8 cellular contexts compared by ENCODE assay signal in genomic region chr1:155091071-155092051, GRCh38. TPM values are rescaled to one million over a fixed set of nuclear protein-coding genes. Genes with fewer than 3 reads are reported as not detected.
A peak's percentile ranks its signal among the peaks of the same experiment; 100 is the strongest.
DNase-seq lines count a peak whose midpoint lies in the region; ATAC-seq and TF ChIP-seq lines count a peak whose summit lies in the region.

No MANE protein-coding gene starts in this region.

- H3K27ac ChIP-seq in duodenal mucosa (ENCODE audit: low read depth, low read length) = no peak overlapping the region

- no peaks in the 10 kb centered on the region for H3K36me3 Mint-ChIP-seq in HFFc6 (ENCODE audit: low read depth)
- no peaks in the 10 kb centered on the region for H3K36me3 Mint-ChIP-seq in activated CD4-positive, alpha-beta memory T cell treated with anti-CD3 and anti-CD28 coated beads, Interleukin-2, amount 10 ng/mL, durations not matched to agents 7 days and 5 days (ENCODE audit: low read depth)

- peaks cover 15% of the 10 kb centered on the region for H3K4me1 Mint-ChIP-seq in HFFc6 (ENCODE audit: low read depth)
- peaks cover 9% of the 10 kb centered on the region for H3K4me1 Mint-ChIP-seq in activated CD4-positive, alpha-beta memory T cell treated with anti-CD3 and anti-CD28 coated beads, Interleukin-2, amount 10 ng/mL, durations not matched to agents 7 days and 5 days

- H3K4me3 Mint-ChIP-seq in HFFc6 = no peak overlapping the region; the same call in 1 of the 2 replicates
- no peak overlapping the region for H3K4me3 Mint-ChIP-seq in activated CD4-positive, alpha-beta memory T cell treated with anti-CD3 and anti-CD28 coated beads, Interleukin-2, amount 10 ng/mL, durations not matched to agents 7 days and 5 days

- DNase-seq in BJ (ENCODE audit: low read depth) (no peak), HFFc6 (peak; percentile 21), NCI-H82 (lab: John Stamatoyannopoulos, UW) (peak; percentile 96), medulla oblongata (ENCODE audit: extremely low spot score) (peak; percentile 80)
- peak; percentile 81 for DNase-seq in activated CD4-positive, alpha-beta memory T cell treated with anti-CD3 and anti-CD28 coated beads, Interleukin-2, amount 10 ng/mL, durations not matched to agents 7 days and 5 days
- peak; percentile 79 for DNase-seq in stimulated activated CD8-positive, alpha-beta memory T cell treated with anti-CD3 and anti-CD28 coated beads, Interleukin-15, amount 100 ng/mL, for 24 hours (ENCODE audit: low read depth)

- H3K36me3 ChIP-seq in BJ (ENCODE audit: control insufficient read depth, insufficient read depth, low read length) (no peaks in the 10 kb centered on the region), duodenal mucosa (ENCODE audit: control insufficient read depth in 1 of 2, insufficient read depth in 2 of 2, low read length in 2 of 2) (no peaks in the 10 kb centered on the region)

- TF ChIP-seq CTCF in BJ (IDR thresholded peaks at IDR 0.05; ENCODE audit: insufficient read depth, low read depth, low read length) (peak; percentile 98), HFFc6 (IDR thresholded peaks at IDR 0.05) (peak; percentile 100)

- H3K9me3 ChIP-seq in duodenal mucosa (ENCODE audit: control insufficient read depth in 1 of 2, low read length in 2 of 2) = no peaks in the 10 kb centered on the region

- H3K9me3 Mint-ChIP-seq in HFFc6 = no peaks in the 10 kb centered on the region
- no peaks in the 10 kb centered on the region for H3K9me3 Mint-ChIP-seq in activated CD4-positive, alpha-beta memory T cell treated with anti-CD3 and anti-CD28 coated beads, Interleukin-2, amount 10 ng/mL, durations not matched to agents 7 days and 5 days

- H3K27me3 ChIP-seq in BJ (ENCODE audit: control insufficient read depth, insufficient read depth, low read length) (peaks cover 6% of the 10 kb centered on the region), duodenal mucosa (ENCODE audit: control insufficient read depth in 1 of 2, insufficient read depth in 2 of 2, low read length in 2 of 2) (no peaks in the 10 kb centered on the region)

- no peak overlapping the region for H3K27ac Mint-ChIP-seq in HFFc6
- H3K27ac Mint-ChIP-seq in activated CD4-positive, alpha-beta memory T cell treated with anti-CD3 and anti-CD28 coated beads, Interleukin-2, amount 10 ng/mL, durations not matched to agents 7 days and 5 days = no peak overlapping the region

- peaks cover 16 to 17% of the 10 kb centered on the region in 2 donors for H3K4me1 ChIP-seq in duodenal mucosa (ENCODE audit: control insufficient read depth in 1 of 2, insufficient read depth in 2 of 2, low read length in 2 of 2)

- POLR2A ChIA-PET in BJ (lab: Charles Lee) = no interaction called here
- POLR2A ChIA-PET in activated CD4-positive, alpha-beta memory T cell treated with anti-CD3 and anti-CD28 coated beads, Interleukin-2, amount 10 ng/mL, durations not matched to agents 7 days and 5 days (lab: Charles Lee) = interaction anchor here (0.7 to 1.4 kb wide), 6 partner anchors 39 to 136 kb away, joined by 3 to 10 read pairs (median 4); partner anchors contain the start of gene KRTCAP2

- H3K9ac ChIP-seq in duodenal mucosa (ENCODE audit: low read depth in 1 of 2, low read length in 2 of 2) = peak overlapping the region; percentile 27 to 35

- CTCF ChIA-PET in BJ (lab: Yijun Ruan, JAX) = interaction anchor here (0.7 to 6.7 kb wide), 39 partner anchors 9 to 560 kb away, joined by 3 to 259 read pairs (median 5); partner anchors contain the start of genes ADAM15, EFNA3, EFNA4 and KRTCAP2
- CTCF ChIA-PET in activated CD4-positive, alpha-beta memory T cell treated with anti-CD3 and anti-CD28 coated beads, Interleukin-2, amount 10 ng/mL, durations not matched to agents 7 days and 5 days (lab: Charles Lee) = interaction anchor here (0.6 to 6.7 kb wide), 33 partner anchors 8 to 116 kb away, joined by 3 to 209 read pairs (median 4); partner anchors contain the start of genes FLAD1, KRTCAP2 and SLC50A1

- H3K4me3 ChIP-seq in BJ (ENCODE audit: low read depth, low read length) = no peak overlapping the region
- H3K4me3 ChIP-seq in duodenal mucosa (ENCODE audit: low read depth in 1 of 2, low read length in 2 of 2) = peak overlapping the region in 1 of 2 donors; percentile 28

- no peak for ATAC-seq in GM19455 (IDR thresholded peaks at IDR 0.05; ENCODE audit: unreplicated experiment)

- peaks cover 10% of the 10 kb centered on the region for H3K27me3 Mint-ChIP-seq in HFFc6 (ENCODE audit: insufficient read depth)
- H3K27me3 Mint-ChIP-seq in activated CD4-positive, alpha-beta memory T cell treated with anti-CD3 and anti-CD28 coated beads, Interleukin-2, amount 10 ng/mL, durations not matched to agents 7 days and 5 days = peaks cover 22% of the 10 kb centered on the region

RNA-seq across cellular contexts. Expression of gene EFNA3, which starts 12.7 kb away (rescaled TPM):
- 1.4 and 1.8 TPM in 2 replicates for polyA plus RNA-seq in BJ (2011; rRNA removed)
- polyA minus RNA-seq in BJ (2011; rRNA and poly(A)+ RNA removed) = 0.47 and 1.2 TPM in 2 replicates
- under 1 TPM; 0.25 to 0.87 (median 0.55) TPM for total RNA-seq in HFFc6 (2021; fragmentation: NEBNext Ultra II Directional; extraction: Animal tissue kit (Norgen Biotek cat#: 25700))
- 1 to 10 TPM; 3.9 to 4.9 TPM for total RNA-seq in activated CD4-positive, alpha-beta memory T cell treated with anti-CD3 and anti-CD28 coated beads, Interleukin-2, amount 10 ng/mL, durations not matched to agents 7 days and 5 days

RNA-seq across cellular contexts. Expression of gene EFNA4, which starts 27.8 kb away (rescaled TPM):
- polyA plus RNA-seq in BJ (2011; rRNA removed) = 6.6 and 12.4 TPM in 2 replicates
- 3.9 and 4.4 TPM in 2 replicates for polyA minus RNA-seq in BJ (2011; rRNA and poly(A)+ RNA removed)
- total RNA-seq in HFFc6 (2021; fragmentation: NEBNext Ultra II Directional; extraction: Animal tissue kit (Norgen Biotek cat#: 25700)) = 1 to 10 TPM; 3.6 to 5.6 (median 4.8) TPM
- total RNA-seq in activated CD4-positive, alpha-beta memory T cell treated with anti-CD3 and anti-CD28 coated beads, Interleukin-2, amount 10 ng/mL, durations not matched to agents 7 days and 5 days = 1 to 10 TPM; 6.6 to 8.5 TPM

RNA-seq across cellular contexts. Expression of gene EFNA1, which starts 36.3 kb away (rescaled TPM):
- polyA plus RNA-seq in BJ (2011; rRNA removed) = 1.1 and 1.6 TPM in 2 replicates
- polyA minus RNA-seq in BJ (2011; rRNA and poly(A)+ RNA removed) = 0.31 and 1.00 TPM in 2 replicates
- under 1 TPM in 1 of 6 experiments, not detected in 5; 0.19 TPM for total RNA-seq in HFFc6 (2021; fragmentation: NEBNext Ultra II Directional; extraction: Animal tissue kit (Norgen Biotek cat#: 25700))
- total RNA-seq in activated CD4-positive, alpha-beta memory T cell treated with anti-CD3 and anti-CD28 coated beads, Interleukin-2, amount 10 ng/mL, durations not matched to agents 7 days and 5 days = not detected

RNA-seq across cellular contexts. Expression of gene ADAM15, which starts 40.2 kb away (rescaled TPM):
- polyA plus RNA-seq in BJ (2011; rRNA removed) = 55.1 and 88.8 TPM in 2 replicates
- 51.8 and 148 TPM in 2 replicates for polyA minus RNA-seq in BJ (2011; rRNA and poly(A)+ RNA removed)
- total RNA-seq in HFFc6 (2021; fragmentation: NEBNext Ultra II Directional; extraction: Animal tissue kit (Norgen Biotek cat#: 25700)) = 10 to 100 TPM; 51.1 to 66.9 (median 63.7) TPM
- total RNA-seq in activated CD4-positive, alpha-beta memory T cell treated with anti-CD3 and anti-CD28 coated beads, Interleukin-2, amount 10 ng/mL, durations not matched to agents 7 days and 5 days = 10 to 100 TPM; 73.9 to 76.4 TPM

RNA-seq across cellular contexts. Expression of gene SLC50A1, which starts 44.3 kb away (rescaled TPM):
- polyA plus RNA-seq in BJ (2011; rRNA removed) = 39.5 and 47.4 TPM in 2 replicates
- 20.7 and 33.1 TPM in 2 replicates for polyA minus RNA-seq in BJ (2011; rRNA and poly(A)+ RNA removed)
- 10 to 100 TPM; 23.5 to 36.4 (median 29.5) TPM for total RNA-seq in HFFc6 (2021; fragmentation: NEBNext Ultra II Directional; extraction: Animal tissue kit (Norgen Biotek cat#: 25700))
- 10 to 100 TPM; 50.4 to 52.6 TPM for total RNA-seq in activated CD4-positive, alpha-beta memory T cell treated with anti-CD3 and anti-CD28 coated beads, Interleukin-2, amount 10 ng/mL, durations not matched to agents 7 days and 5 days
